Comparison of ENCODE assay signal across 8 cellular contexts in genomic region chr2:157596992-157597681, GRCh38. TPM values are rescaled to one million over a fixed set of nuclear protein-coding genes. Genes with fewer than 3 reads are reported as not detected.
DNase-seq lines count a peak whose midpoint lies in the region; ATAC-seq, FAIRE-seq and TF ChIP-seq lines count a peak whose summit lies in the region.

No MANE protein-coding gene starts in this region.

- no peaks in the 10 kb centered on the region for H3K9me3 ChIP-seq in CD4-positive, alpha-beta memory T cell (ENCODE audit: control insufficient read depth in 1 of 2, low read length in 2 of 2)
- no peaks in the 10 kb centered on the region for H3K9me3 ChIP-seq in astrocyte (ENCODE audit: insufficient read depth, low read depth, low read length)

- H4K20me1 ChIP-seq in astrocyte (ENCODE audit: insufficient read depth, low read length), result no peaks in the 10 kb centered on the region

- peak; percentile 15 for TF ChIP-seq CTCF in astrocyte (IDR thresholded peaks at IDR 0.05; ENCODE audit: insufficient read depth, low read depth, low read length)

- FAIRE-seq in astrocyte (lab: Jason Lieb, UNC) (no peak), RCC 7860 (lab: Jason Lieb, UNC) (no peak)

- H3K79me2 ChIP-seq in astrocyte (ENCODE audit: insufficient read depth, low read length), result no peaks in the 10 kb centered on the region

- POLR2A ChIA-PET in CD4-positive, alpha-beta memory T cell (lab: Charles Lee; ENCODE audit: partially characterized antibody), result no interaction called here

- no peaks in the 10 kb centered on the region for H3K36me3 ChIP-seq in CD4-positive, alpha-beta memory T cell (ENCODE audit: insufficient read depth, low read length)
- no peaks in the 10 kb centered on the region for H3K36me3 ChIP-seq in H7 (replicated peaks; ENCODE audit: control insufficient read depth, insufficient read depth, low read length)
- no peaks in the 10 kb centered on the region for H3K36me3 ChIP-seq in astrocyte (ENCODE audit: insufficient read depth, low read length)

- peaks cover 4 to 10% (median 6%) of the 10 kb centered on the region in 4 donors for H3K4me1 Mint-ChIP-seq in CD4-positive, alpha-beta memory T cell
- peaks cover 11% of the 10 kb centered on the region for H3K4me1 Mint-ChIP-seq in T-helper 1 cell treated with Interleukin-12 subunit alpha and Interleukin-12 subunit beta and Interleukin-4 antibody, amounts not matched to agents 30 μg/mL and 1 μg/mL, for 36 hours (ENCODE audit: low read depth)
- H3K4me1 Mint-ChIP-seq in astrocyte (ENCODE audit: low read depth, unreplicated experiment), result no peaks in the 10 kb centered on the region

- intact Hi-C loops in CD4-positive, alpha-beta memory T cell (cut with micrococcal nuclease), result loop anchor here (1.0 kb wide), 3 partner anchors 105 to 295 kb away; no protein-coding TSS in a partner anchor

- H3K4me3 ChIP-seq in CD4-positive, alpha-beta memory T cell (ENCODE audit: low read length in 2 of 2), result no peak overlapping the region
- H3K4me3 ChIP-seq in H7 (ENCODE audit: insufficient read depth, low read depth, low read length) (peak overlapping the region; percentile 32), astrocyte (ENCODE audit: insufficient read depth, low read depth, low read length) (no peak overlapping the region)

- no peaks in the 10 kb centered on the region for H3K27me3 ChIP-seq in CD4-positive, alpha-beta memory T cell (ENCODE audit: insufficient read depth, low read length)
- peaks cover 9% of the 10 kb centered on the region for H3K27me3 ChIP-seq in H7 (ENCODE audit: control insufficient read depth, insufficient read depth, low read length)
- H3K27me3 ChIP-seq in astrocyte (ENCODE audit: insufficient read depth, low read length), result peaks cover 3% of the 10 kb centered on the region

- CTCF ChIA-PET in CD4-positive, alpha-beta memory T cell (lab: Charles Lee; ENCODE audit: partially characterized antibody), result interaction anchor here (0.9 to 10.4 kb wide), 19 partner anchors 15 to 427 kb away, joined by 3 to 142 read pairs (median 5); partner anchors contain the start of genes CYTIP and ERMN

- H3K9me3 Mint-ChIP-seq in CD4-positive, alpha-beta memory T cell, result no peaks in the 10 kb centered on the region
- no peaks in the 10 kb centered on the region for H3K9me3 Mint-ChIP-seq in T-helper 1 cell treated with Interleukin-12 subunit alpha and Interleukin-12 subunit beta and Interleukin-4 antibody, amounts not matched to agents 30 μg/mL and 1 μg/mL, for 36 hours
- H3K9me3 Mint-ChIP-seq in astrocyte (ENCODE audit: unreplicated experiment), result peaks cover 2% of the 10 kb centered on the region

- DNase-seq in CD4-positive, alpha-beta memory T cell, result peak; percentile 35 to 50 (median 40)
- DNase-seq in H7 (peak; percentile 80), astrocyte (ENCODE audit: low read depth) (peak; percentile 1), iPS-NIHi7 (ENCODE audit: extremely low spot score) (peak; percentile 78), RCC 7860 (ENCODE audit: low spot score) (no peak)
- peak; percentile 66 for DNase-seq in stimulated activated CD4-positive, alpha-beta T cell treated with anti-CD3 and anti-CD28 coated beads, Interleukin-4, amount 100 ng/mL, for 24 hours

- H3K4me2 ChIP-seq in astrocyte (ENCODE audit: low read length), result peak overlapping the region; percentile 52

- ATAC-seq in HG03280 (IDR thresholded peaks at IDR 0.05; ENCODE audit: unreplicated experiment), result no peak

- no peaks in the 10 kb centered on the region for H3K4me1 ChIP-seq in CD4-positive, alpha-beta memory T cell (ENCODE audit: insufficient read depth, low read length)
- no peaks in the 10 kb centered on the region for H3K4me1 ChIP-seq in astrocyte (ENCODE audit: insufficient read depth, low read length)

- peaks cover 3 to 4% of the 10 kb centered on the region in 2 donors for H3K27me3 Mint-ChIP-seq in CD4-positive, alpha-beta memory T cell
- H3K27me3 Mint-ChIP-seq in T-helper 1 cell treated with Interleukin-12 subunit alpha and Interleukin-12 subunit beta and Interleukin-4 antibody, amounts not matched to agents 30 μg/mL and 1 μg/mL, for 36 hours (ENCODE audit: low read depth), result peaks cover 22% of the 10 kb centered on the region
- H3K27me3 Mint-ChIP-seq in astrocyte (ENCODE audit: low read depth, unreplicated experiment), result peaks cover 10% of the 10 kb centered on the region

- no peaks in the 10 kb centered on the region for H3K36me3 Mint-ChIP-seq in CD4-positive, alpha-beta memory T cell
- H3K36me3 Mint-ChIP-seq in T-helper 1 cell treated with Interleukin-12 subunit alpha and Interleukin-12 subunit beta and Interleukin-4 antibody, amounts not matched to agents 30 μg/mL and 1 μg/mL, for 36 hours (ENCODE audit: low read depth), result no peaks in the 10 kb centered on the region
- no peaks in the 10 kb centered on the region for H3K36me3 Mint-ChIP-seq in astrocyte (ENCODE audit: low read depth, unreplicated experiment)

- peak overlapping the region; percentile 44 to 75 (median 56) for H3K4me3 Mint-ChIP-seq in CD4-positive, alpha-beta memory T cell
- H3K4me3 Mint-ChIP-seq in T-helper 1 cell treated with Interleukin-12 subunit alpha and Interleukin-12 subunit beta and Interleukin-4 antibody, amounts not matched to agents 30 μg/mL and 1 μg/mL, for 36 hours, result peak overlapping the region; percentile 58
- no peak overlapping the region for H3K4me3 Mint-ChIP-seq in astrocyte (ENCODE audit: unreplicated experiment)

- H3K9ac ChIP-seq in astrocyte (ENCODE audit: low read length), result no peak overlapping the region

- peak overlapping the region; percentile 61 for H2AFZ ChIP-seq in astrocyte (ENCODE audit: low read depth, low read length)

- H3K27ac Mint-ChIP-seq in CD4-positive, alpha-beta memory T cell, result no peak overlapping the region
- no peak overlapping the region for H3K27ac Mint-ChIP-seq in T-helper 1 cell treated with Interleukin-12 subunit alpha and Interleukin-12 subunit beta and Interleukin-4 antibody, amounts not matched to agents 30 μg/mL and 1 μg/mL, for 36 hours
- no peak overlapping the region for H3K27ac Mint-ChIP-seq in astrocyte (ENCODE audit: unreplicated experiment)

- H3K27ac ChIP-seq in CD4-positive, alpha-beta memory T cell (ENCODE audit: low read depth, low read length), result no peak overlapping the region
- no peak overlapping the region for H3K27ac ChIP-seq in astrocyte (ENCODE audit: low read depth, low read length)

RNA-seq across cellular contexts. Expression of gene ACVR1C, which starts 31.5 kb away (rescaled TPM):
- 1 to 10 TPM; 6.3 to 6.9 TPM for total RNA-seq in CD4-positive, alpha-beta memory T cell
- polyA plus RNA-seq in CD4-positive, alpha-beta memory T cell, result 1 to 10 TPM; 1.6 to 2.4 TPM
- total RNA-seq in H7 (2014; rRNA removed; shearing (Covaris generic)), result 0.14 and 1.0 TPM in 2 replicates
- 0.62 and 0.95 TPM in 2 replicates for total RNA-seq in astrocyte
